Comparison of ENCODE assay signal across 1 cellular context in the genomic region with DNA sequence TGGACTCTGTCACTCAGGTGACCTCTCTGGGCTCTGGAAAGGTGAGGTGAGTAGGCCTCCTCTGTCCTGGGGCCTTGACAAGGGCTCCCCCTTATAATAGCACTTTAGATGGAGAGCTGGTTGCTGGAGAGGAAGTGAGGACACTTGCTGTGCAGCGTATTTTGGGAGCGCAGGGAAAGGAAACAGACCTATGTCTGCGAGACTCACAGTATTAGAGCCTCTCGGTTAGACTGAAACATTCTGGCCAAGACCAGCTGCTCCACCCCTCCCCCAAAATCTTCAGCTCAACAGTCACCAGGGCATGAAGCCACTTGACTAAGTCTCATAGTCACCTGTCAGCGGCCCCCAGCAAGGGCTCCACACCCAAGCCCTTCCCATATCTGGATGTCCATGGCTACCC.
TF ChIP-seq lines count a peak whose summit lies in the region.

No MANE protein-coding gene starts in this region.

TF ChIP-seq in endothelial cell of umbilical vein, 7 proteins besides CTCF, POLR2A, EP300 and RAD21:
- TF ChIP-seq, protein P1, sequence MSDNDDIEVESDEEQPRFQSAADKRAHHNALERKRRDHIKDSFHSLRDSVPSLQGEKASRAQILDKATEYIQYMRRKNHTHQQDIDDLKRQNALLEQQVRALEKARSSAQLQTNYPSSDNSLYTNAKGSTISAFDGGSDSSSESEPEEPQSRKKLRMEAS (IDR thresholded peaks at IDR 0.05; ENCODE audit: insufficient read depth, insufficient read length), result no peak
- TF ChIP-seq POLR2AphosphoS5 (IDR thresholded peaks at IDR 0.05; ENCODE audit: insufficient read depth, low read depth, low read length) (no peak), GATA2 (IDR thresholded peaks at IDR 0.05; ENCODE audit: insufficient read depth, insufficient read length, low read depth, low read length) (no peak), MYC (IDR thresholded peaks at IDR 0.05; ENCODE audit: low read depth, low read length) (no peak), EZH2 (IDR thresholded peaks at IDR 0.05; ENCODE audit: borderline replicate concordance, low read depth, low read length, severe bottlenecking) (no peak), JUN (IDR thresholded peaks at IDR 0.05; ENCODE audit: borderline replicate concordance, insufficient read depth, insufficient read length, low read depth) (no peak), FOS (IDR thresholded peaks at IDR 0.05; ENCODE audit: borderline replicate concordance, insufficient read depth, low read length) (no peak)
